In genomic region chr6:132812255-132812732, GRCh38 we compare ENCODE assay signal across 7 cellular contexts. TPM values are rescaled to one million over a fixed set of nuclear protein-coding genes. Genes with fewer than 3 reads are reported as not detected.
DNase-seq lines count a peak whose midpoint lies in the region; ATAC-seq and TF ChIP-seq lines count a peak whose summit lies in the region.

No MANE protein-coding gene starts in this region.

- H3K27ac ChIP-seq in cingulate gyrus (ENCODE audit: low read depth, low read length) = peak overlapping the region; percentile 90

- H3K9me3 Mint-ChIP-seq in natural killer cell = no peaks in the 10 kb centered on the region

- in situ Hi-C loops in G401 (cut with HindIII; ENCODE audit: low sequenced_read_pairs) = no loop called here

- H3K4me1 Mint-ChIP-seq in natural killer cell = peaks cover 46 to 51% of the 10 kb centered on the region in 2 donors

- H3K27ac Mint-ChIP-seq in natural killer cell = peak overlapping the region; percentile 93 to 96

- intact Hi-C loops in natural killer cell (cut with micrococcal nuclease) = loop anchor here (5.0 kb wide), 4 partner anchors 50 to 1140 kb away; partner anchors contain the start of genes STX7 and TBPL1

- H3K27me3 Mint-ChIP-seq in natural killer cell (ENCODE audit: low read depth in 2 of 2) = peaks cover 9 to 22% of the 10 kb centered on the region in 2 donors

- peak overlapping the region; percentile 99 for H3K4me3 Mint-ChIP-seq in natural killer cell

- DNase-seq in G401 (ENCODE audit: low spot score) (peak; percentile 40), NCI-H2029 treated with DMSO at 0.1 percent for 48 hours (lab: John Stamatoyannopoulos, UW) (peak; percentile 22), natural killer cell (no peak)

- TF ChIP-seq CTCF in natural killer cell (IDR thresholded peaks at IDR 0.05) = no peak

- peaks cover 9% of the 10 kb centered on the region for H3K36me3 Mint-ChIP-seq in natural killer cell

- ATAC-seq in natural killer cell = no peak
- ATAC-seq in GM19455 (IDR thresholded peaks at IDR 0.05; ENCODE audit: unreplicated experiment) = no peak
- no peak for ATAC-seq in HG03097 (IDR thresholded peaks at IDR 0.05; ENCODE audit: low FRiP score, unreplicated experiment)
- ATAC-seq in GM18858 (IDR thresholded peaks at IDR 0.05; ENCODE audit: unreplicated experiment) = no peak

RNA-seq across cellular contexts. Expression of gene RPS12, which starts 2.1 kb away (rescaled TPM):
- 1,276 and 1,316 TPM in 2 replicates for total RNA-seq in G401 (2014; rRNA removed; shearing (Covaris generic))
- total RNA-seq in natural killer cell = 100 to 1,000 TPM; 585 to 801 (median 769) TPM

RNA-seq across cellular contexts. Expression of gene SLC18B1, which starts 13.9 kb away (rescaled TPM):
- total RNA-seq in G401 (2014; rRNA removed; shearing (Covaris generic)) = 10.8 and 15.5 TPM in 2 replicates
- total RNA-seq in natural killer cell = 1 to 10 TPM; 2.5 to 3.6 (median 3.0) TPM

RNA-seq across cellular contexts. Expression of gene VNN2, which starts 54.6 kb away (rescaled TPM):
- total RNA-seq in G401 (2014; rRNA removed; shearing (Covaris generic)) = not detected in 2 replicates
- 10 to 100 TPM; 20.3 to 31.9 (median 25.4) TPM for total RNA-seq in natural killer cell

Comparison
In these comparisons a context has a peak if more than half of its experiments do, and no peak if none do; other contexts are left out.
1. RNA of gene VNN2, which starts 54.6 kb away (total RNA-seq): 20.3 to 31.9 TPM in natural killer cell; not detected in G401; every median in the first group is over 10 times any median in the second.